ENCODE assay signal across 8 cellular contexts in genomic region chr10:124093076-124093773, GRCh38. TPM values are rescaled to one million over a fixed set of nuclear protein-coding genes. Genes with fewer than 3 reads are reported as not detected.
DNase-seq lines count a peak whose midpoint lies in the region; ATAC-seq and TF ChIP-seq lines count a peak whose summit lies in the region.

Gene CHST15 (minus strand): TSS chr10:124093598. CDS start chr10:124046212, 47,386 bp downstream.

- TF ChIP-seq CTCF in BE2C (IDR thresholded peaks at IDR 0.05; ENCODE audit: low read depth, low read length) (no peak), RWPE1 (conservative IDR thresholded peaks at IDR 0.05; ENCODE audit: low read depth) (peak; percentile 10; the same call in 1 of the 2 replicates), transverse colon (IDR thresholded peaks at IDR 0.05) (no peak)

- in situ Hi-C loops in transverse colon (cut with MboI; ENCODE audit: low pct_ligation_motif_present in 1 of 4, low pct_unique_long_range_greater_than_20kb in 1 of 4, low sequenced_read_pairs in 3 of 4) = no loop called here

- intact Hi-C loops in transverse colon (cut with DNase I; ENCODE audit: low total_unique reads) = loop anchor here (10.0 kb wide), 1 partner anchor 292 kb away; no protein-coding TSS in a partner anchor

- H3K9me3 ChIP-seq in BE2C (peaks cover 3% of the 10 kb centered on the region; the same call in 1 of the 2 replicates), mononuclear cell (ENCODE audit: low read depth, low read length) (no peaks in the 10 kb centered on the region), transverse colon (no peaks in the 10 kb centered on the region)

- no peaks in the 10 kb centered on the region; the same call in 1 of the 2 replicates for H3K36me3 ChIP-seq in BE2C
- H3K36me3 ChIP-seq in transverse colon = no peaks in the 10 kb centered on the region

- H3K4me3 ChIP-seq in BE2C (ENCODE audit: low read depth, low read length) (peak within 1 kb of the TSS; percentile 64), mononuclear cell (ENCODE audit: low read length) (peak within 1 kb of the TSS; percentile 59), transverse colon (peak within 1 kb of the TSS; percentile 47 to 70 (median 56))

- peak; percentile 57 for TF ChIP-seq POLR2A in transverse colon (IDR thresholded peaks at IDR 0.05)

- TF ChIP-seq EP300 in transverse colon (IDR thresholded peaks at IDR 0.05; ENCODE audit: low read depth) = no peak

- POLR2A ChIA-PET in RWPE1 (lab: Yijun Ruan, JAX; ENCODE audit: low non-redundant PET) = interaction anchor here (1.0 to 1.6 kb wide), 2 partner anchors 59 to 96 kb away, joined by 3 to 9 read pairs; no protein-coding TSS in a partner anchor

- peak; percentile 47 for DNase-seq in BE2C
- DNase-seq in RWPE1 (ENCODE audit: low spot score) = peak; percentile 91
- peak; percentile 79 for DNase-seq in epithelial cell of prostate (ENCODE audit: low read depth, low spot score)
- DNase-seq in transverse colon = peak; percentile 46
- no peak for DNase-seq in KG1 (lab: John Stamatoyannopoulos, UW)

- H3K27ac ChIP-seq in RWPE1 = peak within 1 kb of the TSS; percentile 85
- H3K27ac ChIP-seq in epithelial cell of prostate = peak within 1 kb of the TSS; percentile 85
- peak within 1 kb of the TSS; percentile 87 to 94 (median 89) for H3K27ac ChIP-seq in transverse colon

- peak; percentile 24 for ATAC-seq in GM21381 (IDR thresholded peaks at IDR 0.05; ENCODE audit: unreplicated experiment)
- ATAC-seq in GM18858 (IDR thresholded peaks at IDR 0.05; ENCODE audit: unreplicated experiment) = no peak

- 1% methylated on average over 46 of the region's 79 CpGs; no CpG with 5 or more reads in 1 of the 2 donors for WGBS in transverse colon (ENCODE audit: low coverage in 1 of 2), 2 donors

- peaks cover 9% of the 10 kb centered on the region; the same call in 1 of the 2 replicates for H3K4me1 ChIP-seq in BE2C
- peaks cover 50% of the 10 kb centered on the region for H3K4me1 ChIP-seq in mononuclear cell (ENCODE audit: insufficient read depth, low read length)
- peaks cover 6 to 55% (median 30%) of the 10 kb centered on the region in 4 donors for H3K4me1 ChIP-seq in transverse colon

- H3K27me3 ChIP-seq in BE2C (peaks cover 37% of the 10 kb centered on the region), mononuclear cell (ENCODE audit: insufficient read depth, low read length) (peaks cover 2% of the 10 kb centered on the region), transverse colon (peaks cover 72% of the 10 kb centered on the region)

- CTCF ChIA-PET in RWPE1 (lab: Yijun Ruan, JAX) = interaction anchor here (0.6 to 5.6 kb wide), 12 partner anchors 19 to 511 kb away, joined by 3 to 42 read pairs (median 4); no protein-coding TSS in a partner anchor

RNA-seq across cellular contexts. Expression of gene CHST15, which starts in this region (rescaled TPM):
- polyA plus RNA-seq in BE2C (2012; ENCODE audit: insufficient read depth, insufficient read length, low read depth) = 32.1 TPM
- 23.9 TPM for total RNA-seq in mononuclear cell
- 10 to 100 TPM in 3 of 4 donors, 1 to 10 TPM in 1; 10.0 to 25.4 (median 16.0) TPM for total RNA-seq in transverse colon
